ENCODE assay signal across 8 cellular contexts in genomic region chr4:86927843-86928395, GRCh38. TPM values are rescaled to one million over a fixed set of nuclear protein-coding genes. Genes with fewer than 3 reads are reported as not detected.
DNase-seq lines count a peak whose midpoint lies in the region; ATAC-seq and TF ChIP-seq lines count a peak whose summit lies in the region.

No MANE protein-coding gene starts in this region.

- TF ChIP-seq CTCF in H9 (conservative IDR thresholded peaks at IDR 0.05) (no peak), right lobe of liver (IDR thresholded peaks at IDR 0.05) (no peak)
- TF ChIP-seq CTCF in CD8-positive, alpha-beta T cell (IDR thresholded peaks at IDR 0.05): no peak

- H3K23me2 ChIP-seq in H9 (ENCODE audit: insufficient read length, low read depth, low read length, poor library complexity, severe bottlenecking): no peaks in the 10 kb centered on the region

- no peak overlapping the region for H2BK12ac ChIP-seq in H9 (ENCODE audit: insufficient read length, low read depth, low read length)

- no peak overlapping the region for H3K27ac Mint-ChIP-seq in H9
- peak overlapping the region; percentile 28 to 93 for H3K27ac Mint-ChIP-seq in activated naive CD4-positive, alpha-beta T cell treated with anti-CD3 and anti-CD28 coated beads, Interleukin-2, amount 50 U/mL, for 72 hours
- H3K27ac Mint-ChIP-seq in CD8-positive, alpha-beta T cell: no peak overlapping the region

- H3K18ac ChIP-seq in H9 (ENCODE audit: insufficient read length, low read depth, low read length): no peak overlapping the region

- no peak overlapping the region for H2BK120ac ChIP-seq in H9 (ENCODE audit: low read depth, low read length, poor library complexity, severe bottlenecking)

- H3K79me2 ChIP-seq in H9 (ENCODE audit: insufficient read depth, low read length): no peaks in the 10 kb centered on the region

- H2AK5ac ChIP-seq in H9 (ENCODE audit: insufficient read length, low read length): no peak overlapping the region

- no peak overlapping the region for H3K56ac ChIP-seq in H9 (ENCODE audit: insufficient read length, low read depth, low read length)

- no peak overlapping the region for H2AFZ ChIP-seq in H9 (ENCODE audit: low read length)

- peak; percentile 79 to 94 for ATAC-seq in activated naive CD4-positive, alpha-beta T cell treated with anti-CD3 and anti-CD28 coated beads, Interleukin-2, amount 50 U/mL, for 72 hours
- ATAC-seq in right lobe of liver (peak; percentile 49 to 93 (median 85)), GM21367 (IDR thresholded peaks at IDR 0.05; ENCODE audit: unreplicated experiment) (no peak), GM18873 (IDR thresholded peaks at IDR 0.05; ENCODE audit: low FRiP score, unreplicated experiment) (no peak)
- no peak for ATAC-seq in CD8-positive, alpha-beta T cell

- intact Hi-C loops in right lobe of liver (cut with DNase I): loop anchor here (10.0 kb wide), 1 partner anchor 167 kb away; no protein-coding TSS in a partner anchor
- intact Hi-C loops in CD8-positive, alpha-beta T cell (cut with DNase I, micrococcal nuclease): no loop called here

- H3K27ac ChIP-seq in H9 (ENCODE audit: insufficient read length, low read depth, low read length) (no peak overlapping the region), right lobe of liver (peak overlapping the region in 1 of 3 donors; percentile 43)
- no peak overlapping the region for H3K27ac ChIP-seq in CD8-positive, alpha-beta T cell (ENCODE audit: low read depth, low read length)

- H2BK15ac ChIP-seq in H9 (ENCODE audit: low read depth, low read length): no peak overlapping the region

- POLR2A ChIA-PET in CD8-positive, alpha-beta T cell (lab: Charles Lee): interaction anchor here (0.7 kb wide), 1 partner anchor 70 kb away, joined by 5 read pairs; no protein-coding TSS in a partner anchor

- no peak overlapping the region for H2BK5ac ChIP-seq in H9 (ENCODE audit: insufficient read length, low read length)

- H3K27me3 Mint-ChIP-seq in H9 (ENCODE audit: low read depth): no peaks in the 10 kb centered on the region
- no peaks in the 10 kb centered on the region for H3K27me3 Mint-ChIP-seq in CD8-positive, alpha-beta T cell (ENCODE audit: low read depth)

- no peak overlapping the region for H4K8ac ChIP-seq in H9 (replicated peaks; ENCODE audit: insufficient read length, low read depth, low read length)

- H4K91ac ChIP-seq in H9 (ENCODE audit: insufficient read length, low read depth, low read length): no peak overlapping the region

- 0 out of 4 replicates have a peak, but pooled peaks cover 0 to 3% of the 10 kb centered on the region in 2 experiments for H3K4me1 Mint-ChIP-seq in H9
- no peaks in the 10 kb centered on the region for H3K4me1 Mint-ChIP-seq in CD8-positive, alpha-beta T cell (ENCODE audit: low read depth)

- H3T11ph ChIP-seq in H9 (ENCODE audit: low read length): no peak overlapping the region

- DNase-seq in AG08396 (ENCODE audit: low spot score) (peak; percentile 83), H9 (peak; percentile 3), right lobe of liver (no peak), middle frontal gyrus (ENCODE audit: extremely low spot score, low spot score) (no peak)
- DNase-seq in activated naive CD4-positive, alpha-beta T cell treated with anti-CD3 and anti-CD28 coated beads, Interleukin-2, amount 50 U/mL, for 72 hours (ENCODE audit: low spot score in 2 of 2): no peak
- DNase-seq in CD8-positive, alpha-beta T cell: no peak

- H3K9me3 ChIP-seq in H9 (ENCODE audit: control insufficient read depth, low read depth, low read length): no peaks in the 10 kb centered on the region
- no peaks in the 10 kb centered on the region for H3K9me3 ChIP-seq in right lobe of liver
- H3K9me3 ChIP-seq in CD8-positive, alpha-beta T cell (ENCODE audit: low read length): no peaks in the 10 kb centered on the region

- H3K36me3 Mint-ChIP-seq in H9 (ENCODE audit: insufficient read depth in 1 of 3, low read depth in 3 of 3): peaks cover 0 to 2% (median 0%) of the 10 kb centered on the region in 3 experiments; a peak in 3 of 7 replicates
- peaks cover 0 to 4% of the 10 kb centered on the region in 2 donors for H3K36me3 Mint-ChIP-seq in activated naive CD4-positive, alpha-beta T cell treated with anti-CD3 and anti-CD28 coated beads, Interleukin-2, amount 50 U/mL, for 72 hours
- peaks cover 8% of the 10 kb centered on the region for H3K36me3 Mint-ChIP-seq in CD8-positive, alpha-beta T cell

- no peak overlapping the region for H2BK20ac ChIP-seq in H9 (ENCODE audit: low read depth, low read length, poor library complexity, severe bottlenecking)

- no CpG with 5 or more reads among the region's 2 CpGs for WGBS in H9 (ENCODE audit: extremely low coverage, insufficient read length, low lambda C conversion rate)
- 8% methylated on average over 2 of the region's 2 CpGs for WGBS in right lobe of liver (ENCODE audit: insufficient coverage, low coverage, low lambda C conversion rate, missing lambda C conversion rate)

- H3K9ac ChIP-seq in H9 (ENCODE audit: extremely low read depth, insufficient read length, low read length): no peak overlapping the region

- H3K4me1 ChIP-seq in H9 (ENCODE audit: insufficient read depth, low read length): no peaks in the 10 kb centered on the region
- H3K4me1 ChIP-seq in right lobe of liver: peaks cover 0 to 4% (median 0%) of the 10 kb centered on the region in 4 donors
- H3K4me1 ChIP-seq in CD8-positive, alpha-beta T cell (ENCODE audit: insufficient read depth, low read length): no peaks in the 10 kb centered on the region

- no peak overlapping the region for H3K14ac ChIP-seq in H9 (ENCODE audit: insufficient read depth, low read length)

- no peak overlapping the region for H3K4ac ChIP-seq in H9 (ENCODE audit: low read depth, low read length)

- TF ChIP-seq POLR2A in right lobe of liver (IDR thresholded peaks at IDR 0.05): no peak

- H3K27me3 ChIP-seq in H9 (ENCODE audit: insufficient read depth, low read length) (no peaks in the 10 kb centered on the region), right lobe of liver (no peaks in the 10 kb centered on the region)
- H3K27me3 ChIP-seq in CD8-positive, alpha-beta T cell (ENCODE audit: insufficient read depth, low read length): no peaks in the 10 kb centered on the region

- H3K4me3 ChIP-seq in right lobe of liver: no peak overlapping the region
- H3K4me3 ChIP-seq in CD8-positive, alpha-beta T cell (ENCODE audit: low read depth, low read length): no peak overlapping the region

- CTCF ChIA-PET in CD8-positive, alpha-beta T cell (lab: Charles Lee): interaction anchor here (0.7 to 2.1 kb wide), 5 partner anchors 9 to 292 kb away, joined by 3 to 5 read pairs (median 4); partner anchors contain the start of gene KLHL8

- H3K23ac ChIP-seq in H9 (ENCODE audit: insufficient read length, low read depth, low read length): no peak overlapping the region

- no peaks in the 10 kb centered on the region for H3K9me3 Mint-ChIP-seq in H9
- H3K9me3 Mint-ChIP-seq in activated naive CD4-positive, alpha-beta T cell treated with anti-CD3 and anti-CD28 coated beads, Interleukin-2, amount 50 U/mL, for 72 hours: no peaks in the 10 kb centered on the region
- no peaks in the 10 kb centered on the region for H3K9me3 Mint-ChIP-seq in CD8-positive, alpha-beta T cell

- no peaks in the 10 kb centered on the region for H3K36me3 ChIP-seq in right lobe of liver
- H3K36me3 ChIP-seq in CD8-positive, alpha-beta T cell (ENCODE audit: insufficient read depth, low read length): no peaks in the 10 kb centered on the region

- no peak overlapping the region for H3K4me2 ChIP-seq in H9 (ENCODE audit: insufficient read depth, insufficient read length, low read length)

- H3K79me1 ChIP-seq in H9 (ENCODE audit: insufficient read depth, low read depth, low read length, poor library complexity, severe bottlenecking): no peaks in the 10 kb centered on the region

- no peak overlapping the region for H4K5ac ChIP-seq in H9 (ENCODE audit: insufficient read length, low read depth, low read length)

- H3K4me3 Mint-ChIP-seq in H9: no peak overlapping the region
- no peak overlapping the region for H3K4me3 Mint-ChIP-seq in CD8-positive, alpha-beta T cell

- H4K20me1 ChIP-seq in H9 (ENCODE audit: control insufficient read depth, insufficient read depth, insufficient read length): no peaks in the 10 kb centered on the region

RNA-seq across cellular contexts. Expression of gene AFF1, which starts 6.9 kb away (rescaled TPM):
- total RNA-seq in H9 (2021) (68.9 and 74.5 TPM in 2 replicates), right lobe of liver (10 to 100 TPM; 23.8 to 39.6 (median 34.9) TPM)
- 10 to 100 TPM; 41.5 to 71.7 TPM for total RNA-seq in activated naive CD4-positive, alpha-beta T cell treated with anti-CD3 and anti-CD28 coated beads, Interleukin-2, amount 50 U/mL, for 72 hours
- 10 to 100 TPM; 32.3 to 33.8 TPM for total RNA-seq in CD8-positive, alpha-beta T cell

RNA-seq across cellular contexts. Expression of gene C4orf36, which starts 35.7 kb away (rescaled TPM):
- 1.8 and 2.2 TPM in 2 replicates for total RNA-seq in H9 (2021)
- not detected for total RNA-seq in activated naive CD4-positive, alpha-beta T cell treated with anti-CD3 and anti-CD28 coated beads, Interleukin-2, amount 50 U/mL, for 72 hours
- under 1 TPM in 1 of 6 experiments, not detected in 5; 0.66 TPM for total RNA-seq in right lobe of liver
- total RNA-seq in CD8-positive, alpha-beta T cell: not detected

Comparison
In these comparisons a context has a peak if more than half of its experiments do, and no peak if none do; other contexts are left out.
1. DNase-seq: peak in AG08396 (single experiment) and H9 (single experiment); none in activated naive CD4-positive, alpha-beta T cell treated with anti-CD3 and anti-CD28 coated beads, Interleukin-2, amount 50 U/mL, for 72 hours (0 of 2), right lobe of liver (0 of 3), CD8-positive, alpha-beta T cell (0 of 7) and middle frontal gyrus (single experiment).
2. H3K27ac Mint-ChIP-seq: peak in activated naive CD4-positive, alpha-beta T cell treated with anti-CD3 and anti-CD28 coated beads, Interleukin-2, amount 50 U/mL, for 72 hours (2 of 2); none in H9 (0 of 3) and CD8-positive, alpha-beta T cell (single experiment).
3. ATAC-seq: peak in activated naive CD4-positive, alpha-beta T cell treated with anti-CD3 and anti-CD28 coated beads, Interleukin-2, amount 50 U/mL, for 72 hours (2 of 2) and right lobe of liver (4 of 4); none in GM21367 (single experiment), CD8-positive, alpha-beta T cell (single experiment) and GM18873 (single experiment).
4. intact Hi-C loops: an anchor here in right lobe of liver (10.0 kb wide); none called in CD8-positive, alpha-beta T cell.